Comparison of ENCODE assay signal across 1 cellular context in the genomic region with DNA sequence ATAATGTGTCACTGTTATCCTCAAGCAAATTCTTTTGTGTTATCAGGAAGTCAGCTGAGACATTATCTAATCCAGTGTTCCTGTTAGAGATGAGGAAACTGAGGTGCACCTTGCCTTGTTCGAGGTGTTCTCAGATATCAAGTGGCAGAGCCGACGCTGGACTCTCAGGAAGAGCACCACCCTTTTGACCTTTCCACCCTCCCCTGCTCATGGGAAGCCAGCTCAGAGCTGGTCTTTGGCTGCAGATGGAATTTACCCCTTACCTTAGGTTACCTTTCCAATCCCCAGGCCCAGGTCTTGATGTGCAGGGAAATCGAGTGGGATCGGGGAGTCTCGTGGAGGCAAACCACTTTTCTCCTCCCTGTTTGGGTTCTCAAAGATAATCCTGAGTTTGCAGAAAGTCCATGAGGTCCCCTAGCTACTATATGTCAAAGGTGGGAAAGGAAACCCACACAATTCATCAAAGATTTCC.
TF ChIP-seq lines count a peak whose summit lies in the region.

No MANE protein-coding gene starts in this region.

TF ChIP-seq in HepG2, 621 proteins besides CTCF, POLR2A, EP300 and RAD21 (continued from another document and continues in another):
- TF ChIP-seq ZNF746 (CRISPR knock-in tag; IDR thresholded peaks at IDR 0.05) (peak; percentile 67; the same call in 1 of the 2 replicates), ATF1 (CRISPR knock-in tag; IDR thresholded peaks at IDR 0.05) (no peak), ZNF570 (CRISPR knock-in tag; IDR thresholded peaks at IDR 0.05; ENCODE audit: borderline replicate concordance) (no peak), ZNF451 (CRISPR knock-in tag; IDR thresholded peaks at IDR 0.05) (no peak), AKAP8 (CRISPR knock-in tag; IDR thresholded peaks at IDR 0.05) (no peak), ZNF567 (CRISPR knock-in tag; IDR thresholded peaks at IDR 0.05; ENCODE audit: borderline replicate concordance) (no peak), ADNP (CRISPR knock-in tag; IDR thresholded peaks at IDR 0.05) (no peak), FOXK1 (CRISPR knock-in tag; IDR thresholded peaks at IDR 0.05; ENCODE audit: borderline replicate concordance, low read depth) (peak; percentile 38; the same call in 1 of the 2 replicates), FOXO1 (CRISPR knock-in tag; IDR thresholded peaks at IDR 0.05) (peak; percentile 89; the same call in 1 of the 2 replicates), PAX8 (CRISPR knock-in tag; IDR thresholded peaks at IDR 0.05; ENCODE audit: borderline replicate concordance) (no peak), ZSCAN22 (CRISPR knock-in tag; IDR thresholded peaks at IDR 0.05) (no peak), ZNF180 (CRISPR knock-in tag; IDR thresholded peaks at IDR 0.05; ENCODE audit: borderline replicate concordance, low read depth) (no peak), ZNF839 (CRISPR knock-in tag; IDR thresholded peaks at IDR 0.05; ENCODE audit: borderline replicate concordance) (no peak), ZFYVE20 (CRISPR knock-in tag; IDR thresholded peaks at IDR 0.05; ENCODE audit: borderline replicate concordance, low read depth) (no peak), RBFOX2 (IDR thresholded peaks at IDR 0.05; ENCODE audit: low read depth, low read length) (no peak), TOPORS (CRISPR knock-in tag; IDR thresholded peaks at IDR 0.05) (peak; percentile 60; the same call in 1 of the 2 replicates), RARA (CRISPR knock-in tag; IDR thresholded peaks at IDR 0.05) (peak; percentile 97), ZNF326 (CRISPR knock-in tag; IDR thresholded peaks at IDR 0.05; ENCODE audit: borderline replicate concordance) (no peak), ZFP82 (CRISPR knock-in tag; IDR thresholded peaks at IDR 0.05; ENCODE audit: borderline replicate concordance) (no peak), ISX (CRISPR knock-in tag; conservative IDR thresholded peaks at IDR 0.05) (no peak), HOXA9 (CRISPR knock-in tag; IDR thresholded peaks at IDR 0.05; ENCODE audit: borderline replicate concordance) (no peak), LRRFIP1 (CRISPR knock-in tag; conservative IDR thresholded peaks at IDR 0.05) (no peak), ZFX (CRISPR knock-in tag; IDR thresholded peaks at IDR 0.05; ENCODE audit: low read depth) (peak; percentile 79; the same call in 1 of the 2 replicates), ZNF792 (CRISPR knock-in tag; IDR thresholded peaks at IDR 0.05) (no peak), SRF (IDR thresholded peaks at IDR 0.05; ENCODE audit: low read depth, low read length) (no peak), SRY (CRISPR knock-in tag; IDR thresholded peaks at IDR 0.05) (no peak; the same call in 1 of the 2 replicates), ATAD3A (CRISPR knock-in tag; IDR thresholded peaks at IDR 0.05) (no peak), ZNF33B (CRISPR knock-in tag; IDR thresholded peaks at IDR 0.05) (no peak), KLF6 (CRISPR knock-in tag; IDR thresholded peaks at IDR 0.05) (0 out of 2 replicates have a peak, but pooled peaks have one; percentile 63), KDM2A (CRISPR knock-in tag; IDR thresholded peaks at IDR 0.05; ENCODE audit: borderline replicate concordance, low read depth) (peak; percentile 37; the same call in 1 of the 2 replicates), POLR2AphosphoS5 (IDR thresholded peaks at IDR 0.05; ENCODE audit: low read depth, low read length) (peak; percentile 43; the same call in 1 of the 2 replicates), IRF9 (CRISPR knock-in tag; IDR thresholded peaks at IDR 0.05; ENCODE audit: borderline replicate concordance) (no peak), MYC (CRISPR knock-in tag; IDR thresholded peaks at IDR 0.05; ENCODE audit: borderline replicate concordance) (peak; percentile 57; the same call in 1 of the 2 replicates), RNF2 (conservative IDR thresholded peaks at IDR 0.05; ENCODE audit: low read depth) (no peak), ZNF550 (CRISPR knock-in tag; IDR thresholded peaks at IDR 0.05; ENCODE audit: borderline replicate concordance) (no peak), TARDBP (CRISPR knock-in tag; IDR thresholded peaks at IDR 0.05) (peak; percentile 78), EZH2 (conservative IDR thresholded peaks at IDR 0.05; ENCODE audit: low read depth, low read length) (no peak), ZNF574 (CRISPR knock-in tag; IDR thresholded peaks at IDR 0.05) (peak; percentile 61)
- TF ChIP-seq, protein P1, sequence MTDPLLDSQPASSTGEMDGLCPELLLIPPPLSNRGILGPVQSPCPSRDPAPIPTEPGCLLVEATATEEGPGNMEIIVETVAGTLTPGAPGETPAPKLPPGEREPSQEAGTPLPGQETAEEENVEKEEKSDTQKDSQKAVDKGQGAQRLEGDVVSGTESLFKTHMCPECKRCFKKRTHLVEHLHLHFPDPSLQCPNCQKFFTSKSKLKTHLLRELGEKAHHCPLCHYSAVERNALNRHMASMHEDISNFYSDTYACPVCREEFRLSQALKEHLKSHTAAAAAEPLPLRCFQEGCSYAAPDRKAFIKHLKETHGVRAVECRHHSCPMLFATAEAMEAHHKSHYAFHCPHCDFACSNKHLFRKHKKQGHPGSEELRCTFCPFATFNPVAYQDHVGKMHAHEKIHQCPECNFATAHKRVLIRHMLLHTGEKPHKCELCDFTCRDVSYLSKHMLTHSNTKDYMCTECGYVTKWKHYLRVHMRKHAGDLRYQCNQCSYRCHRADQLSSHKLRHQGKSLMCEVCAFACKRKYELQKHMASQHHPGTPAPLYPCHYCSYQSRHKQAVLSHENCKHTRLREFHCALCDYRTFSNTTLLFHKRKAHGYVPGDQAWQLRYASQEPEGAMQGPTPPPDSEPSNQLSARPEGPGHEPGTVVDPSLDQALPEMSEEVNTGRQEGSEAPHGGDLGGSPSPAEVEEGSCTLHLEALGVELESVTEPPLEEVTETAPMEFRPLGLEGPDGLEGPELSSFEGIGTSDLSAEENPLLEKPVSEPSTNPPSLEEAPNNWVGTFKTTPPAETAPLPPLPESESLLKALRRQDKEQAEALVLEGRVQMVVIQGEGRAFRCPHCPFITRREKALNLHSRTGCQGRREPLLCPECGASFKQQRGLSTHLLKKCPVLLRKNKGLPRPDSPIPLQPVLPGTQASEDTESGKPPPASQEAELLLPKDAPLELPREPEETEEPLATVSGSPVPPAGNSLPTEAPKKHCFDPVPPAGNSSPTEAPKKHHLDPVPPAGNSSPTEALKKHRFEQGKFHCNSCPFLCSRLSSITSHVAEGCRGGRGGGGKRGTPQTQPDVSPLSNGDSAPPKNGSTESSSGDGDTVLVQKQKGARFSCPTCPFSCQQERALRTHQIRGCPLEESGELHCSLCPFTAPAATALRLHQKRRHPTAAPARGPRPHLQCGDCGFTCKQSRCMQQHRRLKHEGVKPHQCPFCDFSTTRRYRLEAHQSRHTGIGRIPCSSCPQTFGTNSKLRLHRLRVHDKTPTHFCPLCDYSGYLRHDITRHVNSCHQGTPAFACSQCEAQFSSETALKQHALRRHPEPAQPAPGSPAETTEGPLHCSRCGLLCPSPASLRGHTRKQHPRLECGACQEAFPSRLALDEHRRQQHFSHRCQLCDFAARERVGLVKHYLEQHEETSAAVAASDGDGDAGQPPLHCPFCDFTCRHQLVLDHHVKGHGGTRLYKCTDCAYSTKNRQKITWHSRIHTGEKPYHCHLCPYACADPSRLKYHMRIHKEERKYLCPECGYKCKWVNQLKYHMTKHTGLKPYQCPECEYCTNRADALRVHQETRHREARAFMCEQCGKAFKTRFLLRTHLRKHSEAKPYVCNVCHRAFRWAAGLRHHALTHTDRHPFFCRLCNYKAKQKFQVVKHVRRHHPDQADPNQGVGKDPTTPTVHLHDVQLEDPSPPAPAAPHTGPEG (CRISPR knock-in tag; IDR thresholded peaks at IDR 0.05): no peak
- TF ChIP-seq, protein P2, sequence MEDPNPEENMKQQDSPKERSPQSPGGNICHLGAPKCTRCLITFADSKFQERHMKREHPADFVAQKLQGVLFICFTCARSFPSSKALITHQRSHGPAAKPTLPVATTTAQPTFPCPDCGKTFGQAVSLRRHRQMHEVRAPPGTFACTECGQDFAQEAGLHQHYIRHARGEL (CRISPR knock-in tag; IDR thresholded peaks at IDR 0.05): no peak
- TF ChIP-seq, protein P3, sequence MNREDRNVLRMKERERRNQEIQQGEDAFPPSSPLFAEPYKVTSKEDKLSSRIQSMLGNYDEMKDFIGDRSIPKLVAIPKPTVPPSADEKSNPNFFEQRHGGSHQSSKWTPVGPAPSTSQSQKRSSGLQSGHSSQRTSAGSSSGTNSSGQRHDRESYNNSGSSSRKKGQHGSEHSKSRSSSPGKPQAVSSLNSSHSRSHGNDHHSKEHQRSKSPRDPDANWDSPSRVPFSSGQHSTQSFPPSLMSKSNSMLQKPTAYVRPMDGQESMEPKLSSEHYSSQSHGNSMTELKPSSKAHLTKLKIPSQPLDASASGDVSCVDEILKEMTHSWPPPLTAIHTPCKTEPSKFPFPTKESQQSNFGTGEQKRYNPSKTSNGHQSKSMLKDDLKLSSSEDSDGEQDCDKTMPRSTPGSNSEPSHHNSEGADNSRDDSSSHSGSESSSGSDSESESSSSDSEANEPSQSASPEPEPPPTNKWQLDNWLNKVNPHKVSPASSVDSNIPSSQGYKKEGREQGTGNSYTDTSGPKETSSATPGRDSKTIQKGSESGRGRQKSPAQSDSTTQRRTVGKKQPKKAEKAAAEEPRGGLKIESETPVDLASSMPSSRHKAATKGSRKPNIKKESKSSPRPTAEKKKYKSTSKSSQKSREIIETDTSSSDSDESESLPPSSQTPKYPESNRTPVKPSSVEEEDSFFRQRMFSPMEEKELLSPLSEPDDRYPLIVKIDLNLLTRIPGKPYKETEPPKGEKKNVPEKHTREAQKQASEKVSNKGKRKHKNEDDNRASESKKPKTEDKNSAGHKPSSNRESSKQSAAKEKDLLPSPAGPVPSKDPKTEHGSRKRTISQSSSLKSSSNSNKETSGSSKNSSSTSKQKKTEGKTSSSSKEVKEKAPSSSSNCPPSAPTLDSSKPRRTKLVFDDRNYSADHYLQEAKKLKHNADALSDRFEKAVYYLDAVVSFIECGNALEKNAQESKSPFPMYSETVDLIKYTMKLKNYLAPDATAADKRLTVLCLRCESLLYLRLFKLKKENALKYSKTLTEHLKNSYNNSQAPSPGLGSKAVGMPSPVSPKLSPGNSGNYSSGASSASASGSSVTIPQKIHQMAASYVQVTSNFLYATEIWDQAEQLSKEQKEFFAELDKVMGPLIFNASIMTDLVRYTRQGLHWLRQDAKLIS (CRISPR knock-in tag; IDR thresholded peaks at IDR 0.05): no peak
- TF ChIP-seq, protein P4, sequence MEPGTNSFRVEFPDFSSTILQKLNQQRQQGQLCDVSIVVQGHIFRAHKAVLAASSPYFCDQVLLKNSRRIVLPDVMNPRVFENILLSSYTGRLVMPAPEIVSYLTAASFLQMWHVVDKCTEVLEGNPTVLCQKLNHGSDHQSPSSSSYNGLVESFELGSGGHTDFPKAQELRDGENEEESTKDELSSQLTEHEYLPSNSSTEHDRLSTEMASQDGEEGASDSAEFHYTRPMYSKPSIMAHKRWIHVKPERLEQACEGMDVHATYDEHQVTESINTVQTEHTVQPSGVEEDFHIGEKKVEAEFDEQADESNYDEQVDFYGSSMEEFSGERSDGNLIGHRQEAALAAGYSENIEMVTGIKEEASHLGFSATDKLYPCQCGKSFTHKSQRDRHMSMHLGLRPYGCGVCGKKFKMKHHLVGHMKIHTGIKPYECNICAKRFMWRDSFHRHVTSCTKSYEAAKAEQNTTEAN (CRISPR knock-in tag; conservative IDR thresholded peaks at IDR 0.05): peak; percentile 68; the same call in 1 of the 2 replicates
